ENCODE assay signal across 14 cellular contexts in the genomic region with DNA sequence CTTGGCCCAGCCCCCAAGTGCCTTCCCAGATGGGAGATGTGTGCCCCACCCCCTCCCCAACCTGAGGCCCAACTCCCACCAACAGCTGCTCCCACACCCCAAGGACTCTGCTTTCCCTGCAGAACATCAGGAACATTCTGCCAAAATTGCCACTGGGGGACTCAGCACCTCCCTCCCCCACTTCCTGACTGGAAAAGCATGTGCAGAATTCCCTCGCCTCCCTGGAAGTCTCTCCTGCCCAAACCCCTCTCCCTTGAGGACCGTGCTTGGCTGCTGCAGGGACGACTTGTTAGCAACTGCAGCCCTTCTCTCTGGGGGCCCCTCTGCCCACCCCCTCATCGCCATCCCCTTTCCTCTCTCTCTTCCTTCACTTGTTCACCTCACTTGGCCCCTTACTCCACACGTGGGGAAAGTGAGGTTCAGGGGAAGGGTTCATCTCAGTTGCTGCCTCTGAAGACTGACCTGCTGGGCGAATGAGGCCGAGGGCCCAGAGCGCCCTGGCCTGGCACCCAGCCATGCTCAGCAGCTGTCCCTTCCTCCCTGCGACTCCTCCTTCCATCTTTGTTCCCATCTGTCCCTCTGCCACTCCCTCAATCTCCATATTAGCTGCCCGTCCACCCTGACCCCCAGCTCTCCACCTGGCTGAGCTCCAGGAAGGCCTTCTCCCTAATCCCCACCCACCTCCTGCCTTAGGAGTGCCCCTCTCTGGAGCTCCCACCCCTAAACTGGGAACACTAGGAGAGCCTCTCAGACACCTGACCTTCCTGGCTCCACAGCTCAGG.
DNase-seq lines count a peak whose midpoint lies in the region; ATAC-seq and TF ChIP-seq lines count a peak whose summit lies in the region.
"Had no signal": no experiment of that assay in that cellular context is flagged by ENCODE, and none has a peak within 500 bp of the region (broad histone marks: within the 10 kb centered on the region; RNA-seq: fewer than 3 reads in every experiment).

No MANE protein-coding gene starts in this region.

- H3K4me3 ChIP-seq in heart right ventricle: no peak overlapping the region
- H3K4me3 ChIP-seq: ascending aorta, lung, SJSA1 had no signal

- ATAC-seq in Right ventricle myocardium inferior: peak; percentile 7
- ATAC-seq in left cardiac atrium: no peak
- ATAC-seq in heart right ventricle: peak; percentile 4 to 88 (median 40)
- ATAC-seq in activated CD8-positive, alpha-beta T cell treated with anti-CD3 and anti-CD28 coated beads, Interleukin-2, amount 10 ng/mL, durations not matched to agents 7 days and 5 days: no peak
- no peak for ATAC-seq in GM21529 (IDR thresholded peaks at IDR 0.05; ENCODE audit: unreplicated experiment)
- ATAC-seq: stimulated activated naive CD8-positive, alpha-beta T cell treated with anti-CD3 and anti-CD28 coated beads, Interleukin-15, Interleukin-2, amounts not matched to agents 100 U/mL and 50 U/mL, for 24 hours had no signal

- H3K4me1 ChIP-seq in heart right ventricle: peaks cover 0 to 20% (median 13%) of the 10 kb centered on the region in 9 donors
- H3K4me1 ChIP-seq: ascending aorta, SJSA1 had no signal

- H3K27ac ChIP-seq in heart right ventricle: no peak overlapping the region
- H3K27ac ChIP-seq: ascending aorta, SJSA1 had no signal

- H3K27ac Mint-ChIP-seq in activated CD8-positive, alpha-beta T cell treated with anti-CD3 and anti-CD28 coated beads, Interleukin-2, amount 10 ng/mL, durations not matched to agents 7 days and 5 days: no peak overlapping the region

- DNase-seq in Right ventricle myocardium inferior (ENCODE audit: missing footprints) (no peak), left cardiac atrium (no peak), NCI-H69 (lab: John Stamatoyannopoulos, UW) (peak; percentile 96), heart right ventricle (peak; percentile 37 to 42), GM19238 (ENCODE audit: insufficient read length, low spot score) (no peak), NCI-H2107 (lab: John Stamatoyannopoulos, UW) (no peak)
- no peak for DNase-seq in activated CD8-positive, alpha-beta T cell treated with anti-CD3 and anti-CD28 coated beads, Interleukin-2, amount 10 ng/mL, durations not matched to agents 7 days and 5 days
- DNase-seq: activated gamma-delta T cell treated with Interleukin-2 at 50 U/mL for 16 hours; IMR-90; stimulated activated naive CD8-positive, alpha-beta T cell treated with anti-CD3 and anti-CD28 coated beads, Interleukin-15, Interleukin-2, amounts not matched to agents 100 U/mL and 50 U/mL, for 24 hours had no signal

- H3K9me3 ChIP-seq in heart right ventricle: peaks cover 0 to 11% (median 0%) of the 10 kb centered on the region in 11 donors
- H3K9me3 ChIP-seq: ascending aorta, SJSA1 had no signal

- no peak for TF ChIP-seq CTCF in heart right ventricle (IDR thresholded peaks at IDR 0.05)

- H3K27me3 Mint-ChIP-seq in activated CD8-positive, alpha-beta T cell treated with anti-CD3 and anti-CD28 coated beads, Interleukin-2, amount 10 ng/mL, durations not matched to agents 7 days and 5 days (ENCODE audit: low read depth): peaks cover 5% of the 10 kb centered on the region

- no peaks in the 10 kb centered on the region for H3K36me3 Mint-ChIP-seq in activated CD8-positive, alpha-beta T cell treated with anti-CD3 and anti-CD28 coated beads, Interleukin-2, amount 10 ng/mL, durations not matched to agents 7 days and 5 days (ENCODE audit: low read depth)

- no peaks in the 10 kb centered on the region for H3K9me3 Mint-ChIP-seq in activated CD8-positive, alpha-beta T cell treated with anti-CD3 and anti-CD28 coated beads, Interleukin-2, amount 10 ng/mL, durations not matched to agents 7 days and 5 days (ENCODE audit: insufficient read depth)

- H3K27me3 ChIP-seq in heart right ventricle: peaks cover 0 to 29% (median 0%) of the 10 kb centered on the region in 7 donors
- H3K27me3 ChIP-seq: ascending aorta had no signal

- H3K36me3 ChIP-seq in heart right ventricle: no peaks in the 10 kb centered on the region
- H3K36me3 ChIP-seq: ascending aorta, SJSA1 had no signal

- CTCF ChIA-PET in activated CD8-positive, alpha-beta T cell treated with anti-CD3 and anti-CD28 coated beads, Interleukin-2, amount 10 ng/mL, durations not matched to agents 7 days and 5 days (lab: Charles Lee): no interaction called here

- WGBS in heart right ventricle, 2 donors: 30 to 34% methylated on average over 10 of the region's 10 CpGs

- intact Hi-C loops in Right ventricle myocardium inferior (cut with DNase I) (no loop called here), left cardiac atrium (cut with DNase I) (no loop called here), heart right ventricle (cut with DNase I) (loop anchor here in 1 of 10 donors (10.0 kb wide), 1 partner anchor 214 kb away; no protein-coding TSS in a partner anchor)

- H3K4me1 Mint-ChIP-seq in activated CD8-positive, alpha-beta T cell treated with anti-CD3 and anti-CD28 coated beads, Interleukin-2, amount 10 ng/mL, durations not matched to agents 7 days and 5 days (ENCODE audit: low read depth): no peaks in the 10 kb centered on the region

- POLR2A ChIA-PET in activated CD8-positive, alpha-beta T cell treated with anti-CD3 and anti-CD28 coated beads, Interleukin-2, amount 10 ng/mL, durations not matched to agents 7 days and 5 days (lab: Charles Lee): no interaction called here

- H3K4me3 Mint-ChIP-seq in activated CD8-positive, alpha-beta T cell treated with anti-CD3 and anti-CD28 coated beads, Interleukin-2, amount 10 ng/mL, durations not matched to agents 7 days and 5 days: no peak overlapping the region

Comparison
In these comparisons a context has a peak if more than half of its experiments do, and no peak if none do; other contexts are left out.
1. ATAC-seq: peak in Right ventricle myocardium inferior (single experiment) and heart right ventricle (8 of 8); none in left cardiac atrium (0 of 2), activated CD8-positive, alpha-beta T cell treated with anti-CD3 and anti-CD28 coated beads, Interleukin-2, amount 10 ng/mL, durations not matched to agents 7 days and 5 days (single experiment) and GM21529 (single experiment).
2. DNase-seq: peak in NCI-H69 (single experiment) and heart right ventricle (2 of 2); none in Right ventricle myocardium inferior (single experiment), left cardiac atrium (single experiment), GM19238 (single experiment), NCI-H2107 (single experiment) and activated CD8-positive, alpha-beta T cell treated with anti-CD3 and anti-CD28 coated beads, Interleukin-2, amount 10 ng/mL, durations not matched to agents 7 days and 5 days (single experiment).